Comparison of ENCODE assay signal across 8 cellular contexts in the genomic region with DNA sequence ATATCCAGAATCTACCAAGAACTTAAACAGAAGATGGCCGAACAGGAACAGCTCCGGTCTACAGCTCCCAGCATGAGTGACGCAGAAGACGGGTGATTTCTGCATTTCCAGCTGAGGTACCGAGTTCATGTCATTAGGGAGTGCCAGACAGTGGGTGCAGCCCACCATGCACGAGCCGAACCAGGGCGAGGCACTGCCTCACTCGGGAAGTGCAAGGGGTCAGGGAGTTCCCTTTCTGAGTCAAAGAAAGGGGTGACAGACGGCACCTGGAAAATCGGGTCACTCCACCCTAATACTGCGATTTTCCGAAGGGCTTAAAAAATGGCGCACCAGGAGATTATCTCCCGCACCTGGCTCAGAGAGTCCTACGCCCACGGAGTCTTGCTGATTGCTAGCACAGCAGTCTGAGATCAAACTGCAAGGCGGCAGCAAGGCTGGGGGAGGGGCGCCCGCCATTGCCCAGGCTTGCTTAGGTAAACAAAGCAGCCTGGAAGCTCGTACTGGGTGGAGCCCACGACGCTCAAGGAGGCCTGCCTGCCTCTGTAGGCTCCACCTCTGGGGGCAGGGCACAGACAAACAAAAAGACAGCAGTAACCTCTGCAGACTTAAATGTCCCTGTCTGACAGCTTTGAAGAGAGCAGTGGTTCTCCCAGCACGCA.
DNase-seq lines count a peak whose midpoint lies in the region; TF ChIP-seq lines count a peak whose summit lies in the region.
"Not testable (repeated sequence)": the region's sequence is repeated elsewhere in the genome, so short reads cannot be mapped to it uniquely, and the experiment has no call there.

No MANE protein-coding gene starts in this region.

- H4K8ac ChIP-seq in neuronal stem cell (ENCODE audit: low read depth, low read length) = not testable (repeated sequence)

- not testable (repeated sequence) for H2BK12ac ChIP-seq in neuronal stem cell (ENCODE audit: low read length)

- H2AK5ac ChIP-seq in neuronal stem cell (ENCODE audit: low read depth, low read length) = not testable (repeated sequence)

- peak; percentile 52 for DNase-seq in H4 (ENCODE audit: low spot score)
- peak; percentile 69 to 90 (median 70) for DNase-seq in NCI-H1417 (lab: John Stamatoyannopoulos, UW)
- peak; percentile 75 for DNase-seq in NCI-H2171 treated with DMSO at 0.1 percent for 48 hours (lab: John Stamatoyannopoulos, UW)
- DNase-seq in NCI-H82 treated with DMSO at 0.1 percent for 48 hours (lab: John Stamatoyannopoulos, UW; ENCODE audit: unreplicated experiment) = peak; percentile 20
- DNase-seq in SW480 (ENCODE audit: low spot score) = peak; percentile 64
- DNase-seq in fibroblast of villous mesenchyme (ENCODE audit: low read depth); neuronal stem cell (ENCODE audit: low spot score): not testable (repeated sequence)

- peak overlapping the region; percentile 84 for H3K27ac ChIP-seq in 22Rv1
- not testable (repeated sequence) for H3K27ac ChIP-seq in neuronal stem cell (replicated peaks; ENCODE audit: low read length)

- peak overlapping the region; percentile 61 for H2AFZ ChIP-seq in neuronal stem cell (ENCODE audit: low read length)

- H3K4me2 ChIP-seq in neuronal stem cell (ENCODE audit: insufficient read depth, low read length, poor library complexity, severe bottlenecking) = not testable (repeated sequence)

- H3K4me1 ChIP-seq in neuronal stem cell (ENCODE audit: control insufficient read depth in 2 of 2, insufficient read depth in 1 of 2, low read depth in 1 of 2, low read length in 2 of 2) = not testable (repeated sequence)

- H3K79me1 ChIP-seq in neuronal stem cell (ENCODE audit: low read depth, low read length) = not testable (repeated sequence)

- H3K36me3 ChIP-seq in neuronal stem cell (replicated peaks in 1 of 2; ENCODE audit: control insufficient read depth in 2 of 2, insufficient read depth in 2 of 2, low read length in 2 of 2) = not testable (repeated sequence)

- H3K23ac ChIP-seq in neuronal stem cell (ENCODE audit: low read depth, low read length, poor library complexity) = not testable (repeated sequence)

- H3K14ac ChIP-seq in neuronal stem cell (ENCODE audit: low read length) = not testable (repeated sequence)

- not testable (repeated sequence) for H3K9ac ChIP-seq in neuronal stem cell (ENCODE audit: low read depth, low read length, poor library complexity)

- not testable (repeated sequence) for H3K9me3 ChIP-seq in neuronal stem cell (replicated peaks in 1 of 2; ENCODE audit: control insufficient read depth in 2 of 2, insufficient read depth in 1 of 2, low read depth in 1 of 2, low read length in 2 of 2)

- H3K27me3 ChIP-seq in neuronal stem cell (ENCODE audit: control insufficient read depth in 3 of 3, insufficient read depth in 3 of 3, low read depth in 1 of 3, low read length in 3 of 3) = not testable (repeated sequence)

- H2BK5ac ChIP-seq in neuronal stem cell (ENCODE audit: low read length) = not testable (repeated sequence)

- not testable (repeated sequence) for H3K18ac ChIP-seq in neuronal stem cell (ENCODE audit: low read length)

- not testable (repeated sequence) for H2BK15ac ChIP-seq in neuronal stem cell (ENCODE audit: low read length)

- H3K4ac ChIP-seq in neuronal stem cell (ENCODE audit: low read length) = not testable (repeated sequence)

- not testable (repeated sequence) for H2BK120ac ChIP-seq in neuronal stem cell (ENCODE audit: low read depth, low read length)

- TF ChIP-seq CTCF in 22Rv1 (IDR thresholded peaks at IDR 0.05); fibroblast of villous mesenchyme (IDR thresholded peaks at IDR 0.05; ENCODE audit: insufficient read depth, low read depth, low read length): not testable (repeated sequence)

- H3K4me3 ChIP-seq in fibroblast of villous mesenchyme (ENCODE audit: low read depth, low read length) = peak overlapping the region; percentile 50
- H3K4me3 ChIP-seq in neuronal stem cell (ENCODE audit: low read length in 2 of 2) = not testable (repeated sequence)

- no CpG with 5 or more reads among the region's 24 CpGs for WGBS in neuronal stem cell (ENCODE audit: extremely low coverage in 2 of 2, insufficient read length in 2 of 2, insufficient replicate concordance in 1 of 2), 2 donors

- H4K91ac ChIP-seq in neuronal stem cell (ENCODE audit: low read depth, low read length, poor library complexity) = not testable (repeated sequence)
